8 cellular contexts compared by ENCODE assay signal in the genomic region with DNA sequence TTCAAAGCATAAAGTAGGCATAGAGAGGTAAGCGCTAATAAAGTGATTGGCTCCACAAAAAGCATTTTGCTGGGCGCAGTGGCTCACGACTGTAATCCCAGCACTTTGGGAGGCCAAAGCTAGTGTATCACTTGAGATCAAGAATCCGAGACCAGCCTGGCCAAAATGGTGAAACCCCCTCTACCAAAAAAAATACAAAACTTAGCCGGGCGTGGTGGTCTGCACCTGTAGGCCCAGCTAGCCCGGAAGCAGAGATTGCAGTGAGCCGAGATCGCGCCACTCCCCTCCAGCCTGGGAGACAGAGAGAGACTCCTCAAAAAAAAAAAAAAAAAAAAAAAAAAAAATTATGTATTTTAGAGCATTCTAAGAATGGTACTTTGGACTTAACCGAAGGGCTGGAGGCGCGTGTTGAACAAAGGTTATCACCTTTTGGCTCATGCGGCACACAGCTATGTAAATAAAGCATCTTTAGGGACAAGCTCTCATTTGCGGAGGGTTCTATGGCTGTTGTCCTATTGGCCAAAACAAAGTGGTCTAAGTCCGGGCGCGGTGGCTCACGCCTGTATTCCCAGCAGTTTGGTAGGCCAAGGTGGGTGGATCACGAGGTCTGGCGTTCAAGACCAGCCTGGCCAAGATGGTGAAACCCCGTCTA. TPM values are rescaled to one million over a fixed set of nuclear protein-coding genes. Genes with fewer than 3 reads are reported as not detected.
A peak's percentile ranks its signal among the peaks of the same experiment; 100 is the strongest.
DNase-seq lines count a peak whose midpoint lies in the region; ATAC-seq, FAIRE-seq and TF ChIP-seq lines count a peak whose summit lies in the region.

No MANE protein-coding gene starts in this region.

- intact Hi-C loops in aorta (cut with DNase I), result no loop called here

- H3K18ac ChIP-seq in mesendoderm (ENCODE audit: low read length), result peak overlapping the region; percentile 92

- TF ChIP-seq CTCF in bronchial epithelial cell (IDR thresholded peaks at IDR 0.05; ENCODE audit: insufficient read depth, low read length, severe bottlenecking) (no peak), GM10248 (IDR thresholded peaks at IDR 0.05; ENCODE audit: control extremely low read depth, extremely low read depth, low read depth, missing control alignments) (no peak)

- DNase-seq in NCI-H82 (lab: John Stamatoyannopoulos, UW) (peak; percentile 92), NCI-H82 treated with DMSO at 0.1 percent for 48 hours (lab: John Stamatoyannopoulos, UW; ENCODE audit: unreplicated experiment) (no peak), M059J (ENCODE audit: low read depth) (peak; percentile 60), bronchial epithelial cell (ENCODE audit: low read depth) (no peak), mesendoderm (peak; percentile 22), aorta (no peak), GM10248 (ENCODE audit: extremely low spot score) (no peak)

- ATAC-seq in aorta (ENCODE audit: low FRiP score) (peak; percentile 20), HG02678 (IDR thresholded peaks at IDR 0.05; ENCODE audit: unreplicated experiment) (no peak)

- H3K79me1 ChIP-seq in mesendoderm (ENCODE audit: low read length), result no peaks in the 10 kb centered on the region

- H4K8ac ChIP-seq in mesendoderm (ENCODE audit: low read depth, low read length), result no peak overlapping the region

- H3K79me2 ChIP-seq in mesendoderm (ENCODE audit: control insufficient read depth, insufficient read depth, low read length), result no peaks in the 10 kb centered on the region

- no peak overlapping the region for H4K5ac ChIP-seq in mesendoderm (ENCODE audit: low read length)

- peak overlapping the region; percentile 87 for H3K56ac ChIP-seq in mesendoderm (ENCODE audit: low read length)

- no peak overlapping the region for H2BK120ac ChIP-seq in mesendoderm (ENCODE audit: low read depth, low read length)

- peak overlapping the region; percentile 30 for H2BK5ac ChIP-seq in mesendoderm (ENCODE audit: low read length)

- H2AK5ac ChIP-seq in mesendoderm (ENCODE audit: low read length), result no peak overlapping the region

- H3K23ac ChIP-seq in mesendoderm (ENCODE audit: low read length), result no peak overlapping the region

- peak overlapping the region; percentile 40 for H3K4me2 ChIP-seq in mesendoderm (ENCODE audit: low read length)

- H3K27ac ChIP-seq in mesendoderm (ENCODE audit: low read depth, low read length) (peak overlapping the region; percentile 88), aorta (ENCODE audit: low read depth in 1 of 2, low read length in 2 of 2) (peak overlapping the region; percentile 86 to 88)

- H3K9ac ChIP-seq in mesendoderm (ENCODE audit: low read length), result peak overlapping the region; percentile 87

- H3K9me3 ChIP-seq in aorta (ENCODE audit: control insufficient read depth, low read length), result no peaks in the 10 kb centered on the region

- CTCF ChIA-PET in GM10248 (lab: Yijun Ruan, JAX), result interaction anchor here (0.6 to 2.6 kb wide), 14 partner anchors 9 to 146 kb away, joined by 3 to 11 read pairs (median 3); a partner anchor contains a TSS

- H2BK15ac ChIP-seq in mesendoderm (replicated peaks; ENCODE audit: low read depth), result no peak overlapping the region

- H3K4me1 ChIP-seq in mesendoderm (ENCODE audit: control insufficient read depth, low read depth, low read length) (no peaks in the 10 kb centered on the region), aorta (ENCODE audit: control insufficient read depth in 1 of 2, insufficient read depth in 2 of 2, low read length in 2 of 2) (no peaks in the 10 kb centered on the region)

- H3K4me3 ChIP-seq in bronchial epithelial cell (ENCODE audit: low read depth, low read length) (peak overlapping the region; percentile 42), mesendoderm (ENCODE audit: low read length) (peak overlapping the region; percentile 58), aorta (ENCODE audit: low read length in 2 of 2) (peak overlapping the region; percentile 43 to 92)

- H3K36me3 ChIP-seq in bronchial epithelial cell (ENCODE audit: control insufficient read depth, insufficient read depth, low read length), result no peaks in the 10 kb centered on the region
- H3K36me3 ChIP-seq in mesendoderm (ENCODE audit: control insufficient read depth, insufficient read depth, low read length), result no peaks in the 10 kb centered on the region
- H3K36me3 ChIP-seq in aorta (ENCODE audit: control insufficient read depth in 1 of 2, insufficient read depth in 2 of 2, low read length in 1 of 2), result no peaks in the 10 kb centered on the region

- peak; percentile 18 for FAIRE-seq in bronchial epithelial cell (lab: Jason Lieb, UNC)

- POLR2A ChIA-PET in GM10248 (lab: Yijun Ruan, JAX), result interaction anchor here (0.5 to 2.7 kb wide), 14 partner anchors 9 to 112 kb away, joined by 3 to 52 read pairs (median 6); a partner anchor contains a TSS

- no peaks in the 10 kb centered on the region for H3K27me3 ChIP-seq in bronchial epithelial cell (ENCODE audit: control insufficient read depth, insufficient read depth, low read length)
- no peaks in the 10 kb centered on the region for H3K27me3 ChIP-seq in mesendoderm (ENCODE audit: insufficient read depth, low read length, poor library complexity)
- peaks cover 0 to 4% of the 10 kb centered on the region in 2 donors for H3K27me3 ChIP-seq in aorta (ENCODE audit: control insufficient read depth in 1 of 2, insufficient read depth in 2 of 2, low read length in 1 of 2)

- no CpG with 5 or more reads among the region's 22 CpGs for WGBS in mesendoderm (ENCODE audit: extremely low coverage, insufficient coverage, low lambda C conversion rate)
- 40 to 43% methylated on average over 22 of the region's 22 CpGs for WGBS in aorta, 2 donors

- H3K4ac ChIP-seq in mesendoderm (ENCODE audit: low read depth, low read length), result peak overlapping the region; percentile 27

RNA-seq across cellular contexts. Expression of a gene that starts 17.4 kb away (rescaled TPM):
- total RNA-seq in M059J (2014; rRNA removed; shearing (Covaris generic)), result 16.9 and 20.6 TPM in 2 replicates
- total RNA-seq in bronchial epithelial cell, result 3.7 and 4.6 TPM in 2 replicates
- 0.28 TPM for polyA plus RNA-seq in mesendoderm (2013, experiment 1 of 2)
- 0.41 TPM for polyA plus RNA-seq in mesendoderm (2013, experiment 2 of 2)
- 10 to 100 TPM in 1 of 2 donors, 1 to 10 TPM in 1; 5.6 to 17.9 TPM for total RNA-seq in aorta
- polyA plus RNA-seq in aorta, result 1 to 10 TPM; 3.9 to 6.7 TPM

Comparison
In these comparisons a context has a peak if more than half of its experiments do, and no peak if none do; other contexts are left out.
1. DNase-seq: peak in NCI-H82 (single experiment), M059J (single experiment) and mesendoderm (single experiment); none in NCI-H82 treated with DMSO at 0.1 percent for 48 hours (single experiment), bronchial epithelial cell (single experiment), aorta (0 of 2) and GM10248 (single experiment).
2. Peak in every context shown above with its lines, with median percentiles within 50 percentile points of each other: H3K4me3 ChIP-seq.